ENCODE assay signal across 1 cellular context in the genomic region with DNA sequence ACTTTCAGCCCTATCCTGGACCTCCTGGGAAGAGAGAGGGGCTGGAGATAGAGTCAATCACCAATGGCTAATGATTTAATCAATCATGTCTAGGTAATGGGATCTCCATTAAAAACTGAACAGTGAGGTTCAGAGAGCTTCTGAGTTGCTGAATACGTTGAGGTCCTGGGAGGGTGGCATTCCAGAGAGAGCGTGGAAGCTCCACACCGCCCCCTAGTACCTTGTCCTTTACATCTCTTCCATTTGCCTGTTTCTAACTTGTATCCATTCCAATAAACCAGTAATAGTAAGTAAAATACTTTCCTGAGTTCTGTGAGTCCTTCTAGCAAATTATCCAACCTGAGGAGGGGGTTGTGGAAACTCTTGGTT.
TF ChIP-seq lines count a peak whose summit lies in the region.

No MANE protein-coding gene starts in this region.

TF ChIP-seq in K562, 482 proteins besides CTCF, POLR2A, EP300 and RAD21 (continued from another document):
- TF ChIP-seq YY1 (IDR thresholded peaks at IDR 0.05; ENCODE audit: borderline replicate concordance in 1 of 3, control insufficient read depth in 1 of 3, extremely low read depth in 1 of 3, insufficient read depth in 3 of 3, insufficient read length in 1 of 3, insufficient replicate concordance in 2 of 3, low read depth in 1 of 3, low read length in 2 of 3) (peak in 1 of 3 experiments; percentile 33), BCL6 (CRISPR knock-in tag; IDR thresholded peaks at IDR 0.05) (no peak), HDAC2 (IDR thresholded peaks at IDR 0.05) (0 out of 2 replicates have a peak, but pooled peaks have one; percentile 11), ZBTB11 (CRISPR knock-in tag; IDR thresholded peaks at IDR 0.05) (no peak), POLR3A (IDR thresholded peaks at IDR 0.05; ENCODE audit: borderline replicate concordance, extremely low read depth, insufficient read depth, insufficient read length) (no peak), ZNF175 (CRISPR knock-in tag; IDR thresholded peaks at IDR 0.05; ENCODE audit: low read depth) (no peak), HDAC8 (tag; IDR thresholded peaks at IDR 0.05) (no peak), CEBPB (tag; IDR thresholded peaks at IDR 0.05) (no peak), DMBX1 (CRISPR knock-in tag; IDR thresholded peaks at IDR 0.05; ENCODE audit: borderline replicate concordance) (no peak), CHD2 (IDR thresholded peaks at IDR 0.05; ENCODE audit: low read depth, low read length) (no peak), RCOR1 (IDR thresholded peaks at IDR 0.05; ENCODE audit: borderline replicate concordance in 1 of 2, low read depth in 2 of 2, low read length in 2 of 2) (peak in 1 of 2 experiments; percentile 39; a peak in 1 of 4 replicates), PCBP1 (IDR thresholded peaks at IDR 0.05; ENCODE audit: low read depth, low read length, poor library complexity, severe bottlenecking) (no peak)
- TF ChIP-seq, protein P1, sequence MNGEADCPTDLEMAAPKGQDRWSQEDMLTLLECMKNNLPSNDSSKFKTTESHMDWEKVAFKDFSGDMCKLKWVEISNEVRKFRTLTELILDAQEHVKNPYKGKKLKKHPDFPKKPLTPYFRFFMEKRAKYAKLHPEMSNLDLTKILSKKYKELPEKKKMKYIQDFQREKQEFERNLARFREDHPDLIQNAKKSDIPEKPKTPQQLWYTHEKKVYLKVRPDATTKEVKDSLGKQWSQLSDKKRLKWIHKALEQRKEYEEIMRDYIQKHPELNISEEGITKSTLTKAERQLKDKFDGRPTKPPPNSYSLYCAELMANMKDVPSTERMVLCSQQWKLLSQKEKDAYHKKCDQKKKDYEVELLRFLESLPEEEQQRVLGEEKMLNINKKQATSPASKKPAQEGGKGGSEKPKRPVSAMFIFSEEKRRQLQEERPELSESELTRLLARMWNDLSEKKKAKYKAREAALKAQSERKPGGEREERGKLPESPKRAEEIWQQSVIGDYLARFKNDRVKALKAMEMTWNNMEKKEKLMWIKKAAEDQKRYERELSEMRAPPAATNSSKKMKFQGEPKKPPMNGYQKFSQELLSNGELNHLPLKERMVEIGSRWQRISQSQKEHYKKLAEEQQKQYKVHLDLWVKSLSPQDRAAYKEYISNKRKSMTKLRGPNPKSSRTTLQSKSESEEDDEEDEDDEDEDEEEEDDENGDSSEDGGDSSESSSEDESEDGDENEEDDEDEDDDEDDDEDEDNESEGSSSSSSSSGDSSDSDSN (IDR thresholded peaks at IDR 0.05; ENCODE audit: borderline replicate concordance in 1 of 2, low read depth in 2 of 2, low read length in 2 of 2): 0 out of 4 replicates have a peak, but pooled peaks of 1 of the 2 experiments have one; percentile 5
- TF ChIP-seq, protein P2, sequence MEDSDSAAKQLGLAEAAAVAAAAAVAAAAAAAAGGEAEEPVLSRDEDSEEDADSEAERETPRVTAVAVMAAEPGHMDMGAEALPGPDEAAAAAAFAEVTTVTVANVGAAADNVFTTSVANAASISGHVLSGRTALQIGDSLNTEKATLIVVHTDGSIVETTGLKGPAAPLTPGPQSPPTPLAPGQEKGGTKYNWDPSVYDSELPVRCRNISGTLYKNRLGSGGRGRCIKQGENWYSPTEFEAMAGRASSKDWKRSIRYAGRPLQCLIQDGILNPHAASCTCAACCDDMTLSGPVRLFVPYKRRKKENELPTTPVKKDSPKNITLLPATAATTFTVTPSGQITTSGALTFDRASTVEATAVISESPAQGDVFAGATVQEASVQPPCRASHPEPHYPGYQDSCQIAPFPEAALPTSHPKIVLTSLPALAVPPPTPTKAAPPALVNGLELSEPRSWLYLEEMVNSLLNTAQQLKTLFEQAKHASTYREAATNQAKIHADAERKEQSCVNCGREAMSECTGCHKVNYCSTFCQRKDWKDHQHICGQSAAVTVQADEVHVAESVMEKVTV (CRISPR knock-in tag; IDR thresholded peaks at IDR 0.05): peak; percentile 52; the same call in 1 of the 2 replicates
